1 cellular context compared by ENCODE assay signal in the genomic region with DNA sequence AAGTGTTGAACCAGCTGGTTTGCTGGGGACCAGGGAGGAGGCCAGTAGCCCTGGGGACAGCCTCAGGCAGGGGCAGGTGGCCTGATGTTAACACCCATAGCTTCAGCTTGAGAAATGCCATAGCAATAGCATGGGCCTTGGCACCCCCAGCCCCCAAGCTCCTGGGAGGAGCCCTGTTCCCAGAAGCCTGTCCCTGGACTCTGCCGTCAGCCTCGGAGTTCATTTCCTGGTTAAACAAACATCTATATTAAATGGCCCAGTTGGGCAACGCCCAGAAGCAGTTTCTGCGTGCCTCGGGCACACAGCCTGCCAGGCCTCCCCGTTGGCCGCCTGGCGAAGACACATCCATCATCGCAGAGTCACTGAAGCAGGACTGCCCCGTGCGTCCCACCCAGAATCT.
TF ChIP-seq lines count a peak whose summit lies in the region.

No MANE protein-coding gene starts in this region.

TF ChIP-seq in H1, 55 proteins besides CTCF, POLR2A, EP300 and RAD21 (continued from another document):
- TF ChIP-seq GABPA (IDR thresholded peaks at IDR 0.05; ENCODE audit: borderline replicate concordance, insufficient read depth, low read length) (no peak), TEAD4 (IDR thresholded peaks at IDR 0.05; ENCODE audit: low read depth, low read length) (no peak), CTBP2 (IDR thresholded peaks at IDR 0.05; ENCODE audit: borderline replicate concordance, insufficient read depth, insufficient read length, low read length) (no peak), CHD1 (IDR thresholded peaks at IDR 0.05; ENCODE audit: low read depth, low read length) (no peak), RNF2 (IDR thresholded peaks at IDR 0.05; ENCODE audit: borderline replicate concordance, low read depth, low read length, missing control alignments, poor library complexity, severe bottlenecking) (no peak), HDAC6 (IDR thresholded peaks at IDR 0.05; ENCODE audit: low read depth, low read length) (no peak), TBP (IDR thresholded peaks at IDR 0.05; ENCODE audit: low read depth, low read length) (no peak), MAFK (IDR thresholded peaks at IDR 0.05; ENCODE audit: low read depth, low read length) (no peak), SIX5 (IDR thresholded peaks at IDR 0.05; ENCODE audit: low read depth, low read length) (no peak), PHF8 (conservative IDR thresholded peaks at IDR 0.05; ENCODE audit: low read depth, low read length) (no peak), SIRT6 (IDR thresholded peaks at IDR 0.05; ENCODE audit: low read length) (no peak), SP1 (IDR thresholded peaks at IDR 0.05; ENCODE audit: low read depth, low read length) (no peak), JUND (IDR thresholded peaks at IDR 0.05; ENCODE audit: low read length) (no peak), NANOG (IDR thresholded peaks at IDR 0.05; ENCODE audit: insufficient read depth, low read depth, low read length, poor library complexity, severe bottlenecking) (no peak)
